1 cellular context compared by ENCODE assay signal in the genomic region with DNA sequence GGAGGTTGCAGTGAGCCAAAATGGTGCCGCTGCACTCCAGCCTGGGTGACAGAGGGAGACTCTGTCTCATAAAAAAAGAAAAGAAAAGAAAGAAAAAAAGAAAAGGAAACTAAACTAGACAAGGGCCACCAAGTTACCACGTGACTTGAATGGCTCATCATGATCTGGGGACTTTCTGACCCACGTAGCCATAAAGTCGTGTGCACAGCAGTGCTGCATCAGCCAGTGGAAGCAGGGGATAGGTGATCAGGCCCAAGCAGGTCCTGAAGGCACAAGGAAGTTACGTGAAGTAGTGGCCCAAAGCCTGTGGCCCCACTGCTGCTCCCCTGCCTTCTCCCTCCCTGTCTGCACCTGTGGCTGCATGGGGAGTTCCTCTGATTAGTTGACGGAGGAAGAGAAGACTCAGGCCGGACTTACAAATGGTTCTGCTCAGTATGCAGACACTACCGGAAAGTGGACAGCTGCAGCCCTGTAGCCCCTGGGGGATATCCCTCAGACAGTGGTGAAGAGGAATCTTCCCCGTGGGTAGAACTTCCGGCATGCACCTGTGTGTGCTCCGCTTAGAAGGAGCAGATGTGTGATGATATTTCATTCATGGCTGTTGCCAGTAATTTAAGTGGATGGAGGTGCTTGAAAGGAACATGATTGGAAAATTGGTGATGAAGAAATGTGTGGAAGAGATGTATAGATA.
TF ChIP-seq lines count a peak whose summit lies in the region.

No MANE protein-coding gene starts in this region.

TF ChIP-seq in GM23338, 12 proteins besides CTCF, POLR2A, EP300 and RAD21:
- TF ChIP-seq, protein P1, sequence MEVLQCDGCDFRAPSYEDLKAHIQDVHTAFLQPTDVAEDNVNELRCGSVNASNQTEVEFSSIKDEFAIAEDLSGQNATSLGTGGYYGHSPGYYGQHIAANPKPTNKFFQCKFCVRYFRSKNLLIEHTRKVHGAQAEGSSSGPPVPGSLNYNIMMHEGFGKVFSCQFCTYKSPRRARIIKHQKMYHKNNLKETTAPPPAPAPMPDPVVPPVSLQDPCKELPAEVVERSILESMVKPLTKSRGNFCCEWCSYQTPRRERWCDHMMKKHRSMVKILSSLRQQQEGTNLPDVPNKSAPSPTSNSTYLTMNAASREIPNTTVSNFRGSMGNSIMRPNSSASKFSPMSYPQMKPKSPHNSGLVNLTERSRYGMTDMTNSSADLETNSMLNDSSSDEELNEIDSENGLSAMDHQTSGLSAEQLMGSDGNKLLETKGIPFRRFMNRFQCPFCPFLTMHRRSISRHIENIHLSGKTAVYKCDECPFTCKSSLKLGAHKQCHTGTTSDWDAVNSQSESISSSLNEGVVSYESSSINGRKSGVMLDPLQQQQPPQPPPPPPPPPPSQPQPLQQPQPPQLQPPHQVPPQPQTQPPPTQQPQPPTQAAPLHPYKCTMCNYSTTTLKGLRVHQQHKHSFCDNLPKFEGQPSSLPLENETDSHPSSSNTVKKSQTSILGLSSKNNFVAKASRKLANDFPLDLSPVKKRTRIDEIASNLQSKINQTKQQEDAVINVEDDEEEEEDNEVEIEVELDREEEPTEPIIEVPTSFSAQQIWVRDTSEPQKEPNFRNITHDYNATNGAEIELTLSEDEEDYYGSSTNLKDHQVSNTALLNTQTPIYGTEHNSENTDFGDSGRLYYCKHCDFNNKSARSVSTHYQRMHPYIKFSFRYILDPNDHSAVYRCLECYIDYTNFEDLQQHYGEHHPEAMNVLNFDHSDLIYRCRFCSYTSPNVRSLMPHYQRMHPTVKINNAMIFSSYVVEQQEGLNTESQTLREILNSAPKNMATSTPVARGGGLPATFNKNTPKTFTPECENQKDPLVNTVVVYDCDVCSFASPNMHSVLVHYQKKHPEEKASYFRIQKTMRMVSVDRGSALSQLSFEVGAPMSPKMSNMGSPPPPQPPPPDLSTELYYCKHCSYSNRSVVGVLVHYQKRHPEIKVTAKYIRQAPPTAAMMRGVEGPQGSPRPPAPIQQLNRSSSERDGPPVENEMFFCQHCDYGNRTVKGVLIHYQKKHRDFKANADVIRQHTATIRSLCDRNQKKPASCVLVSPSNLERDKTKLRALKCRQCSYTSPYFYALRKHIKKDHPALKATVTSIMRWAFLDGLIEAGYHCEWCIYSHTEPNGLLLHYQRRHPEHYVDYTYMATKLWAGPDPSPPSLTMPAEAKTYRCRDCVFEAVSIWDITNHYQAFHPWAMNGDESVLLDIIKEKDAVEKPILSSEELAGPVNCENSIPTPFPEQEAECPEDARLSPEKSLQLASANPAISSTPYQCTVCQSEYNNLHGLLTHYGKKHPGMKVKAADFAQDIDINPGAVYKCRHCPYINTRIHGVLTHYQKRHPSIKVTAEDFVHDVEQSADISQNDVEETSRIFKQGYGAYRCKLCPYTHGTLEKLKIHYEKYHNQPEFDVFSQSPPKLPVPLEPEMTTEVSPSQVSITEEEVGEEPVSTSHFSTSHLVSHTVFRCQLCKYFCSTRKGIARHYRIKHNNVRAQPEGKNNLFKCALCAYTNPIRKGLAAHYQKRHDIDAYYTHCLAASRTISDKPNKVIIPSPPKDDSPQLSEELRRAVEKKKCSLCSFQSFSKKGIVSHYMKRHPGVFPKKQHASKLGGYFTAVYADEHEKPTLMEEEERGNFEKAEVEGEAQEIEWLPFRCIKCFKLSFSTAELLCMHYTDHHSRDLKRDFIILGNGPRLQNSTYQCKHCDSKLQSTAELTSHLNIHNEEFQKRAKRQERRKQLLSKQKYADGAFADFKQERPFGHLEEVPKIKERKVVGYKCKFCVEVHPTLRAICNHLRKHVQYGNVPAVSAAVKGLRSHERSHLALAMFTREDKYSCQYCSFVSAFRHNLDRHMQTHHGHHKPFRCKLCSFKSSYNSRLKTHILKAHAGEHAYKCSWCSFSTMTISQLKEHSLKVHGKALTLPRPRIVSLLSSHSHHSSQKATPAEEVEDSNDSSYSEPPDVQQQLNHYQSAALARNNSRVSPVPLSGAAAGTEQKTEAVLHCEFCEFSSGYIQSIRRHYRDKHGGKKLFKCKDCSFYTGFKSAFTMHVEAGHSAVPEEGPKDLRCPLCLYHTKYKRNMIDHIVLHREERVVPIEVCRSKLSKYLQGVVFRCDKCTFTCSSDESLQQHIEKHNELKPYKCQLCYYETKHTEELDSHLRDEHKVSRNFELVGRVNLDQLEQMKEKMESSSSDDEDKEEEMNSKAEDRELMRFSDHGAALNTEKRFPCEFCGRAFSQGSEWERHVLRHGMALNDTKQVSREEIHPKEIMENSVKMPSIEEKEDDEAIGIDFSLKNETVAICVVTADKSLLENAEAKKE (CRISPR knock-in tag; IDR thresholded peaks at IDR 0.05), result no peak
- TF ChIP-seq STAT1 (IDR thresholded peaks at IDR 0.05; ENCODE audit: unreplicated experiment), result no peak
- no peak for TF ChIP-seq JUNB (IDR thresholded peaks at IDR 0.05; ENCODE audit: unreplicated experiment)
- no peak for TF ChIP-seq NANOG (IDR thresholded peaks at IDR 0.05; ENCODE audit: borderline replicate concordance)
- TF ChIP-seq, protein P2, sequence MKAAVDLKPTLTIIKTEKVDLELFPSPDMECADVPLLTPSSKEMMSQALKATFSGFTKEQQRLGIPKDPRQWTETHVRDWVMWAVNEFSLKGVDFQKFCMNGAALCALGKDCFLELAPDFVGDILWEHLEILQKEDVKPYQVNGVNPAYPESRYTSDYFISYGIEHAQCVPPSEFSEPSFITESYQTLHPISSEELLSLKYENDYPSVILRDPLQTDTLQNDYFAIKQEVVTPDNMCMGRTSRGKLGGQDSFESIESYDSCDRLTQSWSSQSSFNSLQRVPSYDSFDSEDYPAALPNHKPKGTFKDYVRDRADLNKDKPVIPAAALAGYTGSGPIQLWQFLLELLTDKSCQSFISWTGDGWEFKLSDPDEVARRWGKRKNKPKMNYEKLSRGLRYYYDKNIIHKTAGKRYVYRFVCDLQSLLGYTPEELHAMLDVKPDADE (IDR thresholded peaks at IDR 0.05), result no peak
- TF ChIP-seq, protein P3, sequence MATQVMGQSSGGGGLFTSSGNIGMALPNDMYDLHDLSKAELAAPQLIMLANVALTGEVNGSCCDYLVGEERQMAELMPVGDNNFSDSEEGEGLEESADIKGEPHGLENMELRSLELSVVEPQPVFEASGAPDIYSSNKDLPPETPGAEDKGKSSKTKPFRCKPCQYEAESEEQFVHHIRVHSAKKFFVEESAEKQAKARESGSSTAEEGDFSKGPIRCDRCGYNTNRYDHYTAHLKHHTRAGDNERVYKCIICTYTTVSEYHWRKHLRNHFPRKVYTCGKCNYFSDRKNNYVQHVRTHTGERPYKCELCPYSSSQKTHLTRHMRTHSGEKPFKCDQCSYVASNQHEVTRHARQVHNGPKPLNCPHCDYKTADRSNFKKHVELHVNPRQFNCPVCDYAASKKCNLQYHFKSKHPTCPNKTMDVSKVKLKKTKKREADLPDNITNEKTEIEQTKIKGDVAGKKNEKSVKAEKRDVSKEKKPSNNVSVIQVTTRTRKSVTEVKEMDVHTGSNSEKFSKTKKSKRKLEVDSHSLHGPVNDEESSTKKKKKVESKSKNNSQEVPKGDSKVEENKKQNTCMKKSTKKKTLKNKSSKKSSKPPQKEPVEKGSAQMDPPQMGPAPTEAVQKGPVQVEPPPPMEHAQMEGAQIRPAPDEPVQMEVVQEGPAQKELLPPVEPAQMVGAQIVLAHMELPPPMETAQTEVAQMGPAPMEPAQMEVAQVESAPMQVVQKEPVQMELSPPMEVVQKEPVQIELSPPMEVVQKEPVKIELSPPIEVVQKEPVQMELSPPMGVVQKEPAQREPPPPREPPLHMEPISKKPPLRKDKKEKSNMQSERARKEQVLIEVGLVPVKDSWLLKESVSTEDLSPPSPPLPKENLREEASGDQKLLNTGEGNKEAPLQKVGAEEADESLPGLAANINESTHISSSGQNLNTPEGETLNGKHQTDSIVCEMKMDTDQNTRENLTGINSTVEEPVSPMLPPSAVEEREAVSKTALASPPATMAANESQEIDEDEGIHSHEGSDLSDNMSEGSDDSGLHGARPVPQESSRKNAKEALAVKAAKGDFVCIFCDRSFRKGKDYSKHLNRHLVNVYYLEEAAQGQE (IDR thresholded peaks at IDR 0.05; ENCODE audit: unreplicated experiment), result no peak
- no peak for TF ChIP-seq EZH2phosphoT487 (IDR thresholded peaks at IDR 0.05; ENCODE audit: unreplicated experiment)
- no peak for TF ChIP-seq ZNF331 (CRISPR knock-in tag; IDR thresholded peaks at IDR 0.05; ENCODE audit: low read depth)
- no peak for TF ChIP-seq ZNF114 (CRISPR knock-in tag; IDR thresholded peaks at IDR 0.05)
- no peak for TF ChIP-seq CREB1 (CRISPR knock-in tag; IDR thresholded peaks at IDR 0.05; ENCODE audit: low read depth)
